In the genomic region with DNA sequence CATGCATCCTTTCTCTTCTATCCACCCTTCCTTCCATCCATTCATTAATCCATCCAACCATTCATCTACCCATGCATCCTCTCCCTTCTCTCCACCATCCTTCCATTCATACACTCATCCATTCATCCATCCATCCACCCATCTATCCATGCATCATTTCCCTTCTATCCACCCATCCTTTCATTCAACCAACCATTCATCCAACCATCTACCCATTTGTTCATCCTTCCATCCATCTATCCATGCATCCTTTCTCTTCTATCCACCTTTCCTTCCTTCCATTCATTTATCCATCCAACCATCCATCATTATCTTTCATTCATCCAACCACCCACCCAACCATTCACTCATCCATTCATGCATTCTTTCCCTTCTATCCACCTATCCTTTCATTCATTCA, we compare ENCODE assay signal across 28 cellular contexts.
"Had no signal": no experiment of that assay in that cellular context is flagged by ENCODE, and none has a peak within 500 bp of the region (broad histone marks: within the 10 kb centered on the region; RNA-seq: fewer than 3 reads in every experiment).

No MANE protein-coding gene starts in this region.

- H3K79me2 ChIP-seq: hepatocyte had no signal

- H3K36me3 ChIP-seq: colonic mucosa, esophagus muscularis mucosa, esophagus squamous epithelium, gastrocnemius medialis, gastroesophageal sphincter, heart left ventricle, heart right ventricle had no signal

- H3K4me1 ChIP-seq: colonic mucosa, esophagus muscularis mucosa, esophagus squamous epithelium, foreskin keratinocyte, gastrocnemius medialis, gastroesophageal sphincter, heart left ventricle, heart right ventricle had no signal

- FAIRE-seq: endometrium, endothelial cell of umbilical vein, frontal cortex had no signal

- H3K27me3 ChIP-seq: colonic mucosa, dorsolateral prefrontal cortex, foreskin keratinocyte, hepatocyte had no signal

- DNase-seq: colonic mucosa; cortex of kidney; dermis blood vessel endothelial cell; dorsolateral prefrontal cortex; effector CD4-positive, alpha-beta T cell; effector CD8-positive, alpha-beta T cell; effector memory CD4-positive, alpha-beta T cell; effector memory CD8-positive, alpha-beta T cell; endodermal cell; erythroblast; esophagus squamous epithelium; foreskin fibroblast; foreskin keratinocyte; foreskin melanocyte; gastrocnemius medialis; glutamatergic neuron; head of caudate nucleus; heart left ventricle; heart right ventricle had no signal

- H3K4me2 ChIP-seq: hepatocyte had no signal

- H3K4me3 ChIP-seq: colonic mucosa, coronary artery, dorsolateral prefrontal cortex, esophagus muscularis mucosa, esophagus squamous epithelium, gastrocnemius medialis, gastroesophageal sphincter, heart left ventricle, heart right ventricle, hepatocyte had no signal

- H3K9me3 ChIP-seq: colonic mucosa, esophagus muscularis mucosa, esophagus squamous epithelium, gastrocnemius medialis, gastroesophageal sphincter, heart left ventricle, heart right ventricle had no signal

- ATAC-seq: effector memory CD8-positive, alpha-beta T cell; esophagus mucosa; foreskin keratinocyte; gastrocnemius medialis; gastroesophageal sphincter; heart left ventricle; heart right ventricle had no signal

- H2AFZ ChIP-seq: hepatocyte had no signal

- H3K27ac ChIP-seq: colonic mucosa, coronary artery, dorsolateral prefrontal cortex, epithelial cell of prostate, esophagus muscularis mucosa, esophagus squamous epithelium, foreskin keratinocyte, gastrocnemius medialis, gastroesophageal sphincter, heart left ventricle, heart right ventricle, hepatocyte had no signal
